ENCODE assay signal across 10 cellular contexts in the genomic region with DNA sequence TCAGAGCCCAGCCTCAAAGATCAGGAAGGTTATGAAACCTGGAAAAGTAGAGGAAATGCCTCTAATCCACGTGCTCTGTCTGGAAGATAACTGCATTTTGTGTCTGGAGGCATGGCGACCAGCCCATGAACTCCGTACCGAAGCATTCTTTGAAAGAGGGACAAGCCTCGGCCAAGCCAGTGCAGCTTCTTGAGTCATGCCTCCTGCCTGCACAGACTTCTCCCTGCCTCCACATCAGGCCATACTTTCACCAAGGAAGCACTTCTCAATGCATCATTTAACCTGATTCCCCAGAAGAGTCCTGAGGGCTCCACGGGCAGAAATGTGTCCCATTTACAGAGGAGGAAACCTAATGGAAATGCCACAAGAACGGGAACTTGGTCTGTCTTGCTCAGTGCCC. TPM values are rescaled to one million over a fixed set of nuclear protein-coding genes. Genes with fewer than 3 reads are reported as not detected.
DNase-seq lines count a peak whose midpoint lies in the region; ATAC-seq and TF ChIP-seq lines count a peak whose summit lies in the region.
"Had no signal": no experiment of that assay in that cellular context is flagged by ENCODE, and none has a peak within 500 bp of the region (broad histone marks: within the 10 kb centered on the region; RNA-seq: fewer than 3 reads in every experiment).

No MANE protein-coding gene starts in this region.

- 28% methylated on average over 7 of the region's 7 CpGs for WGBS in esophagus, 2 donors

- H3K27me3 Mint-ChIP-seq in osteocyte (ENCODE audit: unreplicated experiment): no peaks in the 10 kb centered on the region

- H3K9ac ChIP-seq in BLaER1 treated with 17β-estradiol and CSF1 and Interleukin-3, amounts not matched to agents 10 nM and 100 nM: 0 out of 22 replicates have a peak overlapping the region, but pooled peaks of 1 of the 11 experiments have one; percentile 88

- TF ChIP-seq CTCF in osteocyte (IDR thresholded peaks at IDR 0.05): no peak

- peaks cover 34 to 52% (median 42%) of the 10 kb centered on the region in 10 experiments for H3K4me1 ChIP-seq in BLaER1 treated with 17β-estradiol and CSF1 and Interleukin-3, amounts not matched to agents 10 nM and 100 nM
- peaks cover 10 to 22% of the 10 kb centered on the region in 2 donors for H3K4me1 ChIP-seq in esophagus (ENCODE audit: control insufficient read depth in 2 of 2, insufficient read depth in 2 of 2, low read length in 1 of 2)

- H3K9me3 ChIP-seq in BLaER1 treated with 17β-estradiol and CSF1 and Interleukin-3, amounts not matched to agents 10 nM and 100 nM (replicated peaks in 1 of 11): peaks cover 19 to 29% (median 23%) of the 10 kb centered on the region in 11 experiments
- no peaks in the 10 kb centered on the region for H3K9me3 ChIP-seq in esophagus (ENCODE audit: control insufficient read depth in 2 of 2, insufficient read depth in 1 of 2, low read depth in 1 of 2, low read length in 1 of 2)

- H4K20me1 ChIP-seq in BLaER1 treated with 17β-estradiol and CSF1 and Interleukin-3, amounts not matched to agents 10 nM and 100 nM: peaks cover 28 to 75% (median 67%) of the 10 kb centered on the region in 11 experiments; a peak in 21 of 22 replicates

- H3K27me3 ChIP-seq in BLaER1 treated with 17β-estradiol and CSF1 and Interleukin-3, amounts not matched to agents 10 nM and 100 nM: peaks cover 0 to 13% (median 9%) of the 10 kb centered on the region in 11 experiments; a peak in 20 of 22 replicates
- H3K27me3 ChIP-seq in esophagus (ENCODE audit: control insufficient read depth in 1 of 2, insufficient read depth in 2 of 2, low read length in 2 of 2): no peaks in the 10 kb centered on the region

- peak overlapping the region; percentile 84 for H3K4me3 Mint-ChIP-seq in osteocyte (ENCODE audit: unreplicated experiment)

- peaks cover 33% of the 10 kb centered on the region for H3K36me3 Mint-ChIP-seq in osteocyte (ENCODE audit: unreplicated experiment)

- peaks cover 72% of the 10 kb centered on the region for H3K4me1 Mint-ChIP-seq in osteocyte (ENCODE audit: unreplicated experiment)

- H3K27ac Mint-ChIP-seq in osteocyte (ENCODE audit: unreplicated experiment): peak overlapping the region; percentile 95

- H3K27ac ChIP-seq in BLaER1 treated with 17β-estradiol and CSF1 and Interleukin-3, amounts not matched to agents 10 nM and 100 nM: no peak overlapping the region
- peak overlapping the region; percentile 68 to 96 for H3K27ac ChIP-seq in esophagus (ENCODE audit: low read depth in 2 of 2, low read length in 1 of 2)

- peak overlapping the region in 5 of 10 experiments; percentile 83 to 99 (median 98); a peak in 3 of 20 replicates for H3K4me3 ChIP-seq in BLaER1 treated with 17β-estradiol and CSF1 and Interleukin-3, amounts not matched to agents 10 nM and 100 nM
- H3K4me3 ChIP-seq in esophagus (ENCODE audit: low read depth in 1 of 2, low read length in 2 of 2): peak overlapping the region in 1 of 2 donors; percentile 2
- H3K4me3 ChIP-seq: lung had no signal

- no peak for ATAC-seq in HG02763 (IDR thresholded peaks at IDR 0.05; ENCODE audit: unreplicated experiment)

- H3K4me2 ChIP-seq in BLaER1 treated with 17β-estradiol and CSF1 and Interleukin-3, amounts not matched to agents 10 nM and 100 nM: peak overlapping the region; percentile 90 to 98 (median 96)

- H3K9me3 Mint-ChIP-seq in osteocyte (ENCODE audit: unreplicated experiment): no peaks in the 10 kb centered on the region

- DNase-seq in RKO (ENCODE audit: low spot score) (peak; percentile 15), osteocyte (ENCODE audit: extremely low spot score, unreplicated experiment) (no peak), NCI-H2227 (lab: John Stamatoyannopoulos, UW; ENCODE audit: unreplicated experiment) (no peak), NCI-H2107 treated with DMSO at 0.1 percent for 48 hours (lab: John Stamatoyannopoulos, UW; ENCODE audit: unreplicated experiment) (no peak), OCI-M2 (lab: John Stamatoyannopoulos, UW; ENCODE audit: unreplicated experiment) (no peak)
- DNase-seq: activated gamma-delta T cell treated with Interleukin-2 at 50 U/mL for 16 hours had no signal

- peaks cover 38 to 58% (median 49%) of the 10 kb centered on the region in 11 experiments for H3K36me3 ChIP-seq in BLaER1 treated with 17β-estradiol and CSF1 and Interleukin-3, amounts not matched to agents 10 nM and 100 nM
- H3K36me3 ChIP-seq in esophagus (ENCODE audit: control insufficient read depth in 2 of 2, insufficient read depth in 2 of 2, low read length in 1 of 2): peaks cover 0 to 2% of the 10 kb centered on the region in 2 donors

RNA-seq across cellular contexts. Expression of a gene that starts 3.4 kb away (rescaled TPM):
- polyA plus RNA-seq in esophagus: 10 to 100 TPM; 37.4 to 98.2 TPM
- 371 and 380 TPM in 2 replicates for total RNA-seq in osteocyte

Comparison
In these comparisons a context has a peak if more than half of its experiments do, and no peak if none do; other contexts are left out.
1. H3K27ac ChIP-seq: peak in esophagus (2 of 2); none in BLaER1 treated with 17β-estradiol and CSF1 and Interleukin-3, amounts not matched to agents 10 nM and 100 nM (0 of 11).